In the genomic region with DNA sequence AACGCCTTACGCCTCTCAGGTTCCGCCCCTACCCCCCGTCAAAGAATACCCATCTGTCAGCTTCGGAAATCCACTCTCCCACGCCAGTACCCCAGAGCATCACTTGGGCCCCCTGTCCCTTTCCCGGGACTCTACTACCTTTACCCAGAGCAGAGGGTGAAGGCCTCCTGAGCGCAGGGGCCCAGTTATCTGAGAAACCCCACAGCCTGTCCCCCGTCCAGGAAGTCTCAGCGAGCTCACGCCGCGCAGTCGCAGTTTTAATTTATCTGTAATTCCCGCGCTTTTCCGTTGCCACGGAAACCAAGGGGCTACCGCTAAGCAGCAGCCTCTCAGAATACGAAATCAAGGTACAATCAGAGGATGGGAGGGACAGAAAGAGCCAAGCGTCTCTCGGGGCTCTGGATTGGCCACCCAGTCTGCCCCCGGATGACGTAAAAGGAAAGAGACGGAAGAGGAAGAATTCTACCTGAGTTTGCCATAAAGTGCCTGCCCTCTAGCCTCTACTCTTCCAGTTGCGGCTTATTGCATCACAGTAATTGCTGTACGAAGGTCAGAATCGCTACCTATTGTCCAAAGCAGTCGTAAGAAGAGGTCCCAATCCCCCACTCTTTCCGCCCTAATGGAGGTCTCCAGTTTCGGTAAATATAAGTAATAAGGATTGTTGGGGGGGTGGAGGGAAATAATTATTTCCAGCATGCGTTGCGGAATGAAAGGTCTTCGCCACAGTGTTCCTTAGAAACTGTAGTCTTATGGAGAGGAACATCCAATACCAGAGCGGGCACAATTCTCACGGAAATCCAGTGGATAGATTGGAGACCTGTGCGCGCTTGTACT, we compare ENCODE assay signal across 8 cellular contexts. TPM values are rescaled to one million over a fixed set of nuclear protein-coding genes. Genes with fewer than 3 reads are reported as not detected.
DNase-seq lines count a peak whose midpoint lies in the region; ATAC-seq, FAIRE-seq and TF ChIP-seq lines count a peak whose summit lies in the region.

A gene (minus strand): TSS at position 232 of the 834 bp plus-strand sequence. CDS start 1,268 bp downstream, outside the sequence.

- FAIRE-seq in HTR-8/SVneo (lab: Jason Lieb, UNC), result peak; percentile 79

- H3K4me1 ChIP-seq in endodermal cell (ENCODE audit: control insufficient read depth, insufficient read depth, low read length), result no peaks in the 10 kb centered on the region
- no peaks in the 10 kb centered on the region for H3K4me1 ChIP-seq in mesendoderm (ENCODE audit: control insufficient read depth, low read depth, low read length)

- no peak within 1 kb of the TSS for H4K8ac ChIP-seq in mesendoderm (ENCODE audit: low read depth, low read length)

- H3K56ac ChIP-seq in mesendoderm (ENCODE audit: low read length), result peak within 1 kb of the TSS; percentile 92

- peaks cover 7% of the 10 kb centered on the region for H3K79me2 ChIP-seq in mesendoderm (ENCODE audit: control insufficient read depth, insufficient read depth, low read length)

- H3K4me3 Mint-ChIP-seq in endodermal cell, result peak within 1 kb of the TSS; percentile 85

- peak; percentile 87 for ATAC-seq in GM21367 (IDR thresholded peaks at IDR 0.05; ENCODE audit: unreplicated experiment)

- H3K27me3 Mint-ChIP-seq in endodermal cell (ENCODE audit: insufficient read depth), result no peaks in the 10 kb centered on the region

- no peak within 1 kb of the TSS for H3K23ac ChIP-seq in mesendoderm (ENCODE audit: low read length)

- no peak within 1 kb of the TSS for H2BK120ac ChIP-seq in mesendoderm (ENCODE audit: low read depth, low read length)

- no peak within 1 kb of the TSS for H3K4ac ChIP-seq in mesendoderm (ENCODE audit: low read depth, low read length)

- H2AK5ac ChIP-seq in mesendoderm (ENCODE audit: low read length), result no peak within 1 kb of the TSS

- H3K27me3 ChIP-seq in endodermal cell (ENCODE audit: control insufficient read depth, insufficient read depth, low read length, poor library complexity, severe bottlenecking) (no peaks in the 10 kb centered on the region), mesendoderm (ENCODE audit: insufficient read depth, low read length, poor library complexity) (no peaks in the 10 kb centered on the region)

- peak; percentile 99 for DNase-seq in COLO829 (ENCODE audit: low spot score)
- peak; percentile 100 for DNase-seq in HTR-8/SVneo (ENCODE audit: insufficient read length, low spot score)
- peak; percentile 100 for DNase-seq in NOMO-1 treated with dmso at 0.1 percent for 144 hours (lab: John Stamatoyannopoulos, UW; ENCODE audit: unreplicated experiment)
- peak; percentile 78 to 92 (median 79) for DNase-seq in activated CD8-positive, alpha-beta memory T cell treated with anti-CD3 and anti-CD28 coated beads for 48 hours (ENCODE audit: low read depth in 2 of 3, low spot score in 2 of 3)
- peak; percentile 99 for DNase-seq in endodermal cell
- DNase-seq in mesendoderm, result peak; percentile 100
- DNase-seq in stimulated activated CD8-positive, alpha-beta memory T cell treated with anti-CD3 and anti-CD28 coated beads, Interleukin-15, amount 100 ng/mL, for 1 hour (ENCODE audit: low read depth), result peak; percentile 87

- TF ChIP-seq CTCF in endodermal cell (conservative IDR thresholded peaks at IDR 0.05), result no peak

- H3K4me1 Mint-ChIP-seq in endodermal cell, result peaks cover 5% of the 10 kb centered on the region

- no peak within 1 kb of the TSS for H3K18ac ChIP-seq in mesendoderm (ENCODE audit: low read length)

- no peak within 1 kb of the TSS for H2BK15ac ChIP-seq in mesendoderm (replicated peaks; ENCODE audit: low read depth)

- 1 to 4% methylated on average over 21 to 38 of the region's 38 CpGs for WGBS in endodermal cell (ENCODE audit: insufficient coverage in 1 of 2, insufficient read length in 1 of 2), 2 experiments
- WGBS in mesendoderm (ENCODE audit: extremely low coverage, insufficient coverage, low lambda C conversion rate), result no CpG with 5 or more reads among the region's 38 CpGs

- peaks cover 35% of the 10 kb centered on the region for H3K36me3 Mint-ChIP-seq in endodermal cell (ENCODE audit: low read depth)

- peaks cover 3% of the 10 kb centered on the region for H3K79me1 ChIP-seq in mesendoderm (ENCODE audit: low read length)

- H2BK5ac ChIP-seq in mesendoderm (ENCODE audit: low read length), result no peak within 1 kb of the TSS

- peak within 1 kb of the TSS; percentile 98 for H3K27ac Mint-ChIP-seq in endodermal cell

- peaks cover 19% of the 10 kb centered on the region for H3K36me3 ChIP-seq in endodermal cell (ENCODE audit: control insufficient read depth, insufficient read depth, low read length)
- H3K36me3 ChIP-seq in mesendoderm (ENCODE audit: control insufficient read depth, insufficient read depth, low read length), result no peaks in the 10 kb centered on the region

- H3K4me3 ChIP-seq in endodermal cell (ENCODE audit: low read length) (peak within 1 kb of the TSS; percentile 89), mesendoderm (ENCODE audit: low read length) (peak within 1 kb of the TSS; percentile 88)

- H3K9ac ChIP-seq in endodermal cell (ENCODE audit: extremely low read depth, low read length, poor library complexity, severe bottlenecking) (peak within 1 kb of the TSS; percentile 78), mesendoderm (ENCODE audit: low read length) (peak within 1 kb of the TSS; percentile 93)

- H3K27ac ChIP-seq in endodermal cell (ENCODE audit: low read depth, low read length) (peak within 1 kb of the TSS; percentile 76), mesendoderm (ENCODE audit: low read depth, low read length) (peak within 1 kb of the TSS; percentile 75)

- peaks cover 11% of the 10 kb centered on the region for H3K9me3 Mint-ChIP-seq in endodermal cell

- H4K5ac ChIP-seq in mesendoderm (ENCODE audit: low read length), result peak within 1 kb of the TSS; percentile 93

- peak within 1 kb of the TSS; percentile 96 for H3K4me2 ChIP-seq in mesendoderm (ENCODE audit: low read length)

- H3K9me3 ChIP-seq in endodermal cell (ENCODE audit: control insufficient read depth, low read length), result no peaks in the 10 kb centered on the region

RNA-seq across cellular contexts. Expression of the gene that starts here (rescaled TPM):
- total RNA-seq in endodermal cell, result 10 to 100 TPM; 45.4 to 59.0 TPM
- 37.7 TPM for polyA plus RNA-seq in endodermal cell (2013, experiment 1 of 2)
- polyA plus RNA-seq in endodermal cell (2013, experiment 2 of 2), result 34.2 TPM
- 17.2 TPM for polyA plus RNA-seq in mesendoderm (2013, experiment 1 of 2)
- polyA plus RNA-seq in mesendoderm (2013, experiment 2 of 2), result 17.4 TPM

Comparison
In these comparisons a context has a peak if more than half of its experiments do, and no peak if none do; other contexts are left out.
1. Peak in every context shown above with its lines: DNase-seq, ATAC-seq, H3K4me3 ChIP-seq and H3K27ac ChIP-seq.